16 cellular contexts compared by ENCODE assay signal in the genomic region with DNA sequence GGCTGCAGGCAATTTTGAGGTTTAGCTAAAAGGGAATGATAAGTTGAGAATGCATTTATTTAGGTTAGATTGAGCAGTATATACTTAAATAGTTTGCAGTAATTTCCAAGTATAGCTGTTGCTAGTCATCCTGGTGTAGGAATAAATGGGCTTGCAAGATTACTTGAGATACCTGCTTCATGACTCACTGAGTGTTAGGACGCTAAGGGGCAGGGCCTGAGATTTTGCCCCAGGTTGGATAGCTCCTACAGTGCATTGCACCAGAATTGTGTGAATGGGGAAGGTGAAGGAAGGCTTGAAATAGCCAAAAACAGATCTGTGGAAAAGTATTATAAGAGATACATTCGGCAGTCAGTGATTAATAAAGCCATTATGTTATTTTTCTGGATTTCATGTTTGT.
DNase-seq lines count a peak whose midpoint lies in the region; ATAC-seq, FAIRE-seq and TF ChIP-seq lines count a peak whose summit lies in the region.
"Had no signal": no experiment of that assay in that cellular context is flagged by ENCODE, and none has a peak within 500 bp of the region (broad histone marks: within the 10 kb centered on the region; RNA-seq: fewer than 3 reads in every experiment).

No MANE protein-coding gene starts in this region.

- H3K9ac ChIP-seq in NT2/D1 (ENCODE audit: insufficient read length, low read depth) = no peak overlapping the region
- no peak overlapping the region for H3K9ac ChIP-seq in endodermal cell (ENCODE audit: extremely low read depth, low read length, poor library complexity, severe bottlenecking)

- H3K4me3 ChIP-seq in NT2/D1 (ENCODE audit: insufficient read length, low read depth) = no peak overlapping the region
- no peak overlapping the region for H3K4me3 ChIP-seq in endodermal cell (ENCODE audit: low read length)
- H3K4me3 ChIP-seq: Peyer's patch had no signal

- no peaks in the 10 kb centered on the region for H3K36me3 Mint-ChIP-seq in endodermal cell (ENCODE audit: low read depth)
- H3K36me3 Mint-ChIP-seq in osteocyte (ENCODE audit: unreplicated experiment) = no peaks in the 10 kb centered on the region

- H3K4me1 Mint-ChIP-seq in endodermal cell = peaks cover 14% of the 10 kb centered on the region
- H3K4me1 Mint-ChIP-seq in osteocyte (ENCODE audit: unreplicated experiment) = no peaks in the 10 kb centered on the region

- no peaks in the 10 kb centered on the region for H3K27me3 ChIP-seq in NT2/D1 (ENCODE audit: insufficient read depth, insufficient read length)
- no peaks in the 10 kb centered on the region for H3K27me3 ChIP-seq in endodermal cell (ENCODE audit: control insufficient read depth, insufficient read depth, low read length, poor library complexity, severe bottlenecking)
- H3K27me3 ChIP-seq: Peyer's patch had no signal

- H3K36me3 ChIP-seq in NT2/D1 (ENCODE audit: insufficient read depth, insufficient read length, low read length) (no peaks in the 10 kb centered on the region), endodermal cell (ENCODE audit: control insufficient read depth, insufficient read depth, low read length) (no peaks in the 10 kb centered on the region)
- H3K36me3 ChIP-seq: Peyer's patch had no signal

- TF ChIP-seq CTCF in endodermal cell (conservative IDR thresholded peaks at IDR 0.05) (no peak), osteocyte (IDR thresholded peaks at IDR 0.05) (no peak)

- WGBS in endodermal cell (ENCODE audit: insufficient coverage in 1 of 2, insufficient read length in 1 of 2), 2 experiments = 62 to 69% methylated on average over 2 of the region's 2 CpGs

- H3K9me3 Mint-ChIP-seq in endodermal cell = no peaks in the 10 kb centered on the region
- H3K9me3 Mint-ChIP-seq in osteocyte (ENCODE audit: unreplicated experiment) = no peaks in the 10 kb centered on the region

- no peak overlapping the region for H3K4me3 Mint-ChIP-seq in endodermal cell
- H3K4me3 Mint-ChIP-seq in osteocyte (ENCODE audit: unreplicated experiment) = no peak overlapping the region

- H3K9me3 ChIP-seq in NT2/D1 (ENCODE audit: insufficient read depth, low read length) = no peaks in the 10 kb centered on the region
- H3K9me3 ChIP-seq in endodermal cell (ENCODE audit: control insufficient read depth, low read length) = no peaks in the 10 kb centered on the region
- H3K9me3 ChIP-seq: Peyer's patch had no signal

- H3K27me3 Mint-ChIP-seq in endodermal cell (ENCODE audit: insufficient read depth) (no peaks in the 10 kb centered on the region), osteocyte (ENCODE audit: unreplicated experiment) (no peaks in the 10 kb centered on the region)

- FAIRE-seq in urothelium cell line (lab: Jason Lieb, UNC) = no peak
- FAIRE-seq: G401.6 had no signal

- DNase-seq in NT2/D1 (ENCODE audit: low read depth, low spot score) (peak; percentile 20), endodermal cell (peak; percentile 72), islet precursor cell (peak; percentile 89), urothelium cell line (ENCODE audit: low spot score) (peak; percentile 16), foreskin melanocyte (no peak), osteocyte (ENCODE audit: extremely low spot score, unreplicated experiment) (no peak)
- DNase-seq: AML-193, DND-41, MV-4-11, NCI-H187, NCI-H526, Peyer's patch had no signal

- no peaks in the 10 kb centered on the region for H3K4me1 ChIP-seq in NT2/D1 (ENCODE audit: insufficient read depth, insufficient read length)
- peaks cover 4% of the 10 kb centered on the region for H3K4me1 ChIP-seq in endodermal cell (ENCODE audit: control insufficient read depth, insufficient read depth, low read length)
- H3K4me1 ChIP-seq: Peyer's patch had no signal

- ATAC-seq in GM19351 (IDR thresholded peaks at IDR 0.05; ENCODE audit: unreplicated experiment) = no peak
- ATAC-seq: Right ventricle myocardium inferior had no signal

- H3K27ac Mint-ChIP-seq in endodermal cell = no peak overlapping the region
- no peak overlapping the region for H3K27ac Mint-ChIP-seq in osteocyte (ENCODE audit: unreplicated experiment)

- no peak overlapping the region for H3K27ac ChIP-seq in endodermal cell (ENCODE audit: low read depth, low read length)
- H3K27ac ChIP-seq: C4-2B, Peyer's patch had no signal

Comparison
In these comparisons a context has a peak if more than half of its experiments do, and no peak if none do; other contexts are left out.
1. DNase-seq: peak in NT2/D1 (single experiment), endodermal cell (single experiment), islet precursor cell (single experiment) and urothelium cell line (single experiment); none in foreskin melanocyte (single experiment) and osteocyte (single experiment).